Comparison of ENCODE assay signal across 21 cellular contexts in the genomic region with DNA sequence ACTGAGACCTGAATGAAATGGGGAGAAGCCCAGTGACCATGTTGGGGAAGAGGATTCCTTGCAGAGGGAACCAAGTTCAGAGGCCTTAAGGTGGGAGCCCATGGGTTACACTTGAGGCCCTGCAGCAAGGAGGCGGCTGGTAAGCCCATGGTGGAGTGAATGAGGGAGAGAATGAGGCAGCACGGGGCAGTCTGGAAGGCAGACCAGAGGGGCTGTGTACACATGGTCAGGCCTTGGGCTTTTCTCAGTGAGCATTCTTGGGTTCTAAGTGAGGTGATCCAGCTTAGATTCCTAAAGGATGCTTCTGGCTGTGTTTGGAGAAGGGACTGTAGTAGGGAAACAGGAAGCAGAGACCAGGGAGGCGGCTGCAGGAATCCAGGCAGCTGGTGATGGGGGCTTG.
"Had no signal": no experiment of that assay in that cellular context is flagged by ENCODE, and none has a peak within 500 bp of the region (broad histone marks: within the 10 kb centered on the region; RNA-seq: fewer than 3 reads in every experiment).

No MANE protein-coding gene starts in this region.

- H3K27me3 Mint-ChIP-seq: activated CD4-positive, alpha-beta memory T cell treated with anti-CD3 and anti-CD28 coated beads, Interleukin-2, amount 10 ng/mL, durations not matched to agents 7 days and 5 days; activated CD4-positive, alpha-beta T cell treated with anti-CD3 and anti-CD28 coated beads for 36 hours; brain; T-cell had no signal

- H3K9me3 ChIP-seq: ascending aorta, MG63, Peyer's patch had no signal

- ATAC-seq: activated CD4-positive, alpha-beta T cell treated with anti-CD3 and anti-CD28 coated beads for 36 hours had no signal

- H3K4me1 ChIP-seq: ascending aorta, Peyer's patch had no signal

- H3K4me1 Mint-ChIP-seq: brain, T-cell had no signal

- H3K9me3 Mint-ChIP-seq: activated CD4-positive, alpha-beta memory T cell treated with anti-CD3 and anti-CD28 coated beads, Interleukin-2, amount 10 ng/mL, durations not matched to agents 7 days and 5 days; brain; T-cell had no signal

- H3K27ac ChIP-seq: ascending aorta, Peyer's patch, SK-N-MC, WERI-Rb-1 had no signal

- DNase-seq: activated CD4-positive, alpha-beta memory T cell treated with anti-CD3 and anti-CD28 coated beads, Interleukin-2, amount 10 ng/mL, durations not matched to agents 7 days and 5 days; activated CD4-positive, alpha-beta T cell treated with anti-CD3 and anti-CD28 coated beads for 36 hours; activated CD4-positive, alpha-beta T cell treated with anti-CD3 and anti-CD28 coated beads, Interleukin-2, amount 50 U/mL, for 1 hour; activated CD8-positive, alpha-beta memory T cell treated with anti-CD3 and anti-CD28 coated beads, Interleukin-2, amount 50 U/mL, for 48 hours; activated naive CD4-positive, alpha-beta T cell treated with anti-CD3 and anti-CD28 coated beads, Interleukin-2, amount 50 U/mL, for 16 hours; activated T-cell treated with anti-CD3 and anti-CD28 coated beads, Interleukin-2, amount 50 U/mL, for 1 hour; amniotic stem cell; MG63; MV-4-11; NCI-H1092 treated with DMSO at 0.1 percent for 48 hours; NCI-H1417 treated with DMSO at 0.1 percent for 48 hours; NCI-H187; NCI-H2081; NCI-H446; NCI-H524; Peyer's patch; T-cell; WERI-Rb-1 had no signal

- H3K27me3 ChIP-seq: ascending aorta, MG63, Peyer's patch had no signal

- H3K27ac Mint-ChIP-seq: activated CD4-positive, alpha-beta memory T cell treated with anti-CD3 and anti-CD28 coated beads, Interleukin-2, amount 10 ng/mL, durations not matched to agents 7 days and 5 days; activated CD4-positive, alpha-beta T cell treated with anti-CD3 and anti-CD28 coated beads for 36 hours had no signal

- H3K4me3 ChIP-seq: ascending aorta, MG63, Peyer's patch, SK-N-MC had no signal

- H3K4me3 Mint-ChIP-seq: activated CD4-positive, alpha-beta memory T cell treated with anti-CD3 and anti-CD28 coated beads, Interleukin-2, amount 10 ng/mL, durations not matched to agents 7 days and 5 days; activated CD4-positive, alpha-beta T cell treated with anti-CD3 and anti-CD28 coated beads for 36 hours; brain; T-cell had no signal
